In the genomic region with DNA sequence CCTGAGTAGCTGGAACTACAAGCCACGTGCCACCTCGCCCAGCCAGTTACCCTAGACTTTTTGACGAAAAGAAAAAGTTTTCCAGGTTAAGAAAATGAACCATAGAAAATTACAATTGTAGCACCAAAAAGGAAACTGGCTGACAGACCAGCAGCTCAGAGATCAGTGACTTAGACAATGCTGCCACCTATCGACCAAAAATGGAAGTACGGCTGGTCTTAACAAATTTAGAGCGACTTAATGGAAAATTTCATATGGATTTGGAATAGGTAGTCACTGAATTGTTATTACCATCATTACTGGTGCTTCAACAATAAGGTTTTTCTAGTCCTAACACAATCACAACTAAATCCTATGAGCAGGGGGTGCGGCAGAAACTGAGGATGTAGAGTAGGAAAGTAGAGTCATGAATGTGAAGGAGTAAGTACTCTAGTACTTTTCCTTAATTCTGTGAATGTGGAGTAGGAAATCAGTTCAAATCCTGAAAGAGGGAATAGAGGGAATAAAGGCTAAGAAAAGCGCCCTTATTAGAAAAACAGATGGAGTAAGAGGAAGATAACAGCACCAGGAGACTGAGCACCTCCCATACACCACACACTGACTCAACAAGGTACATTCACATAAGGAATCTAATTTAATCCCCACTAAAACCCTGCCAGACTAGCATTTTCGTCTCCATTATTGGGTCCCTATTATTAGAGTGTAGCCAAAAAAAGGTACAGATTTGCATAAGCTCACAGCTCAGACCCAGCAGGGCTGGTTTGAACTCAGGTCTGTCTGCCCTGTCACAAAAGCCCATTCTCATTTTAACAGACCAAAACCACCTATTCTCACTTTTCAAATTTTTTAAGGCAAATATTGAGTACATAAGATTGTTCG, we compare ENCODE assay signal across 8 cellular contexts. TPM values are rescaled to one million over a fixed set of nuclear protein-coding genes. Genes with fewer than 3 reads are reported as not detected.
DNase-seq lines count a peak whose midpoint lies in the region; ATAC-seq and TF ChIP-seq lines count a peak whose summit lies in the region.

No MANE protein-coding gene starts in this region.

- H3K27ac ChIP-seq in 22Rv1, result no peak overlapping the region
- no peak overlapping the region for H3K27ac ChIP-seq in SJSA1
- no peak overlapping the region for H3K27ac ChIP-seq in gastroesophageal sphincter
- no peak overlapping the region for H3K27ac ChIP-seq in trophoblast cell (ENCODE audit: low read depth, low read length)

- H3K4me3 ChIP-seq in MG63 (no peak overlapping the region), SJSA1 (no peak overlapping the region), gastroesophageal sphincter (no peak overlapping the region), trophoblast cell (ENCODE audit: low read depth, low read length) (no peak overlapping the region)

- TF ChIP-seq POLR2A in gastroesophageal sphincter (IDR thresholded peaks at IDR 0.05), result no peak

- H3K18ac ChIP-seq in trophoblast cell (ENCODE audit: low read length), result no peak overlapping the region

- DNase-seq in GM13977 (ENCODE audit: low spot score) (peak; percentile 64), MG63 (peak; percentile 37), SJSA1 (ENCODE audit: low read depth in 1 of 2, low spot score in 2 of 2) (peak; percentile 57 to 65), trophoblast cell (peak; percentile 85 to 96), ureter (ENCODE audit: low spot score) (peak; percentile 73)
- DNase-seq in activated gamma-delta T cell treated with anti-CD3 and anti-CD28 coated beads, Interleukin-2, amount 50 U/mL, for 16 hours (ENCODE audit: low read depth), result peak; percentile 70

- H3K23ac ChIP-seq in trophoblast cell (ENCODE audit: low read length), result no peak overlapping the region

- H3K4me2 ChIP-seq in trophoblast cell (ENCODE audit: low read length), result no peak overlapping the region

- H2AFZ ChIP-seq in trophoblast cell (ENCODE audit: insufficient read depth, low read length, poor library complexity), result no peak overlapping the region

- in situ Hi-C loops in GM13977 (cut with MboI; ENCODE audit: low pct_unique_long_range_greater_than_20kb, low sequenced_read_pairs, unreplicated experiment), result no loop called here

- H3K9ac ChIP-seq in trophoblast cell (ENCODE audit: low read length), result no peak overlapping the region

- 0 to 1% methylated on average over 6 to 10 of the region's 10 CpGs for WGBS in gastroesophageal sphincter (ENCODE audit: low coverage in 1 of 2), 2 donors
- WGBS in trophoblast cell (ENCODE audit: extremely low coverage, insufficient coverage, insufficient read length), result no CpG with 5 or more reads among the region's 10 CpGs

- H3K79me2 ChIP-seq in trophoblast cell (ENCODE audit: control insufficient read depth, insufficient read depth, low read length, poor library complexity), result no peaks in the 10 kb centered on the region

- H3K4ac ChIP-seq in trophoblast cell (ENCODE audit: low read depth, low read length), result no peak overlapping the region

- H4K8ac ChIP-seq in trophoblast cell (ENCODE audit: low read depth, low read length), result no peak overlapping the region

- H2BK120ac ChIP-seq in trophoblast cell (ENCODE audit: insufficient read depth, low read length, poor library complexity), result no peak overlapping the region

- no peaks in the 10 kb centered on the region for H3K79me1 ChIP-seq in trophoblast cell (ENCODE audit: low read length)

- no peak for ATAC-seq in gastroesophageal sphincter

- no peak overlapping the region for H2BK12ac ChIP-seq in trophoblast cell (ENCODE audit: low read length)

- H4K12ac ChIP-seq in trophoblast cell (ENCODE audit: low read depth, low read length), result no peak overlapping the region

- TF ChIP-seq EP300 in gastroesophageal sphincter (IDR thresholded peaks at IDR 0.05), result no peak

- no peak overlapping the region for H2AK5ac ChIP-seq in trophoblast cell (ENCODE audit: low read length)

- no peak overlapping the region for H2BK5ac ChIP-seq in trophoblast cell (ENCODE audit: low read depth, low read length, poor library complexity)

- no peak overlapping the region for H3K14ac ChIP-seq in trophoblast cell (ENCODE audit: low read length)

- TF ChIP-seq CTCF in 22Rv1 (IDR thresholded peaks at IDR 0.05) (peak; percentile 96), GM13977 (IDR thresholded peaks at IDR 0.05; ENCODE audit: extremely low read depth, insufficient read depth, missing control alignments) (peak; percentile 81), gastroesophageal sphincter (IDR thresholded peaks at IDR 0.05) (peak; percentile 91 to 95 (median 92))

- H3K36me3 ChIP-seq in MG63, result no peaks in the 10 kb centered on the region
- H3K36me3 ChIP-seq in SJSA1, result no peaks in the 10 kb centered on the region
- no peaks in the 10 kb centered on the region for H3K36me3 ChIP-seq in gastroesophageal sphincter
- H3K36me3 ChIP-seq in trophoblast cell (ENCODE audit: control insufficient read depth in 1 of 2, insufficient read depth in 2 of 2, low read length in 2 of 2), result no peaks in the 10 kb centered on the region

- peaks cover 5% of the 10 kb centered on the region for H3K4me1 ChIP-seq in SJSA1 (replicated peaks)
- H3K4me1 ChIP-seq in gastroesophageal sphincter, result peaks cover 0 to 6% (median 3%) of the 10 kb centered on the region in 3 donors
- no peaks in the 10 kb centered on the region for H3K4me1 ChIP-seq in trophoblast cell (ENCODE audit: control insufficient read depth in 1 of 2, insufficient read depth in 2 of 2, low read length in 2 of 2)

- H3K9me3 ChIP-seq in MG63 (no peaks in the 10 kb centered on the region), SJSA1 (replicated peaks) (no peaks in the 10 kb centered on the region), gastroesophageal sphincter (no peaks in the 10 kb centered on the region), trophoblast cell (ENCODE audit: insufficient read depth, low read depth, low read length) (no peaks in the 10 kb centered on the region)

- H3K27me3 ChIP-seq in MG63, result peaks cover 27% of the 10 kb centered on the region
- H3K27me3 ChIP-seq in SJSA1 (replicated peaks), result peaks cover 27% of the 10 kb centered on the region
- peaks cover 20% of the 10 kb centered on the region for H3K27me3 ChIP-seq in gastroesophageal sphincter
- no peaks in the 10 kb centered on the region for H3K27me3 ChIP-seq in trophoblast cell (ENCODE audit: insufficient read depth, low read length)

- H4K91ac ChIP-seq in trophoblast cell (ENCODE audit: low read depth, low read length), result no peak overlapping the region

RNA-seq across cellular contexts. Expression of gene MGST3, which starts 37.9 kb away (rescaled TPM):
- 148 and 168 TPM in 2 replicates for total RNA-seq in MG63 (2014; rRNA removed; shearing (Covaris generic); ENCODE audit: low replicate concordance)
- total RNA-seq in SJSA1 (2014; rRNA removed; shearing (Covaris generic)), result 123 and 167 TPM in 2 replicates
- total RNA-seq in gastroesophageal sphincter (100 to 1,000 TPM; 190 to 236 (median 230) TPM), ureter (161 TPM)
- 373 and 375 TPM in 2 replicates for polyA plus RNA-seq in trophoblast cell (2013)

RNA-seq across cellular contexts. Expression of gene LRRC52, which starts 49.4 kb away (rescaled TPM):
- total RNA-seq in MG63 (2014; rRNA removed; shearing (Covaris generic); ENCODE audit: low replicate concordance), result not detected in 2 replicates
- not detected in 2 replicates for total RNA-seq in SJSA1 (2014; rRNA removed; shearing (Covaris generic))
- total RNA-seq in gastroesophageal sphincter, result not detected
- polyA plus RNA-seq in trophoblast cell (2013), result not detected in 2 replicates
- not detected for total RNA-seq in ureter

Comparison
In these comparisons a context has a peak if more than half of its experiments do, and no peak if none do; other contexts are left out.
1. DNase-seq: peak in every context shown above with its lines; median percentile 90 in trophoblast cell; 73 in ureter; 70 in activated gamma-delta T cell treated with anti-CD3 and anti-CD28 coated beads, Interleukin-2, amount 50 U/mL, for 16 hours; 64 in GM13977; 61 in SJSA1; 37 in MG63.